Comparison of ENCODE assay signal across 8 cellular contexts in the genomic region with DNA sequence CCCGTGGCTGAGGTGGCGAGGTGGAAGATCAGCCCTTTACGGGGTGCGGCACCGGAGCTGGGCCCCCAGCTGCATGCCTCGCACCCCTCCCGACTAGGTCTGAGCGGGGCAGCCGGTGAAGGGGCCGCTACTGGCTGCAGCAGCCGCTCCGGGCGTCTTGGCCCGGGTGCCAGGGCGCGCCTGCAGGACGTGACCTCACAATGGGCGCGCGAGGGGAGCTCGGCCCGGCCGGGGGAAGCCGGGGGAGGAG. TPM values are rescaled to one million over a fixed set of nuclear protein-coding genes. Genes with fewer than 3 reads are reported as not detected.
DNase-seq lines count a peak whose midpoint lies in the region; ATAC-seq and TF ChIP-seq lines count a peak whose summit lies in the region.

No MANE protein-coding gene starts in this region.

- no peaks in the 10 kb centered on the region for H3K9me2 ChIP-seq in OCI-LY7 (ENCODE audit: insufficient read depth, low read length)

- H3K79me2 ChIP-seq in OCI-LY7 (ENCODE audit: insufficient read depth, low read depth, low read length) = peaks cover 94% of the 10 kb centered on the region

- H2AFZ ChIP-seq in OCI-LY7 (ENCODE audit: low read length) = peak overlapping the region; percentile 92; the same call in 1 of the 2 replicates

- H3K27me3 Mint-ChIP-seq in effector memory CD8-positive, alpha-beta T cell = no peaks in the 10 kb centered on the region
- H3K27me3 Mint-ChIP-seq in neural crest cell (ENCODE audit: low read depth) = no peaks in the 10 kb centered on the region

- peaks cover 39% of the 10 kb centered on the region for H4K20me1 ChIP-seq in OCI-LY7 (ENCODE audit: insufficient read depth, low read length)

- H3K27ac ChIP-seq in OCI-LY7 (ENCODE audit: low read depth, low read length, poor library complexity, severe bottlenecking) = peak overlapping the region; percentile 71

- peak overlapping the region; percentile 88 for H3K4me2 ChIP-seq in OCI-LY7 (ENCODE audit: low read length)

- H3K27ac Mint-ChIP-seq in effector memory CD8-positive, alpha-beta T cell = peak overlapping the region; percentile 94
- peak overlapping the region; percentile 95 for H3K27ac Mint-ChIP-seq in neural crest cell (ENCODE audit: unreplicated experiment)

- CTCF ChIA-PET in AG04449 (lab: Yijun Ruan, JAX) = interaction anchor here (0.7 to 8.2 kb wide), 6 partner anchors 9 to 46 kb away, joined by 3 to 79 read pairs (median 4); no protein-coding TSS in a partner anchor
- CTCF ChIA-PET in OCI-LY7 (lab: Charles Lee; ENCODE audit: unreplicated experiment) = interaction anchor here (1.2 to 1.4 kb wide), 2 partner anchors 34 to 128 kb away, joined by 3 to 4 read pairs; no protein-coding TSS in a partner anchor

- H3K4me3 ChIP-seq in AG04449 (ENCODE audit: low read depth, low read length) (peak overlapping the region; percentile 67), OCI-LY7 (ENCODE audit: low read depth, low read length, poor library complexity, severe bottlenecking) (peak overlapping the region; percentile 86)

- H3K9me3 ChIP-seq in OCI-LY7 (ENCODE audit: low read length) = no peaks in the 10 kb centered on the region

- TF ChIP-seq CTCF in AG04449 (IDR thresholded peaks at IDR 0.05; ENCODE audit: insufficient read depth, low read length, missing control alignments) = no peak
- TF ChIP-seq CTCF in OCI-LY7 (conservative IDR thresholded peaks at IDR 0.05; ENCODE audit: low read length) = no peak
- TF ChIP-seq CTCF in neural crest cell (conservative IDR thresholded peaks at IDR 0.05) = no peak

- DNase-seq in AG04449 (ENCODE audit: low read depth, low spot score) (no peak), OCI-LY7 (ENCODE audit: low spot score) (peak; percentile 57), neural crest cell (ENCODE audit: low read depth, low spot score) (no peak), NCI-H2196 (lab: John Stamatoyannopoulos, UW; ENCODE audit: unreplicated experiment) (no peak), iPS-NIHi11 (ENCODE audit: low spot score) (no peak)
- DNase-seq in effector memory CD8-positive, alpha-beta T cell = no peak
- DNase-seq in central memory CD4-positive, alpha-beta T cell = no peak

- intact Hi-C loops in OCI-LY7 (cut with micrococcal nuclease; ENCODE audit: unreplicated experiment) = loop anchor here (5.0 to 10.0 kb wide), 5 partner anchors 45 to 353 kb away; a partner anchor contains a TSS

- peak; percentile 28 for ATAC-seq in GM21367 (IDR thresholded peaks at IDR 0.05; ENCODE audit: unreplicated experiment)
- ATAC-seq in effector memory CD8-positive, alpha-beta T cell (replicated peaks) = no peak

- peaks cover 38 to 42% of the 10 kb centered on the region in 2 donors for H3K4me1 Mint-ChIP-seq in effector memory CD8-positive, alpha-beta T cell (ENCODE audit: low read depth in 2 of 2)
- peaks cover 49% of the 10 kb centered on the region for H3K4me1 Mint-ChIP-seq in neural crest cell

- peaks cover 42% of the 10 kb centered on the region for H3K36me3 ChIP-seq in OCI-LY7 (ENCODE audit: insufficient read depth, low read length)

- no TSS peak for BruUV-seq in OCI-LY7 (replicated peaks; lab: Mats Ljungman, UMichigan)

- H3K4me3 Mint-ChIP-seq in effector memory CD8-positive, alpha-beta T cell = peak overlapping the region; percentile 95 to 98
- H3K4me3 Mint-ChIP-seq in neural crest cell = peak overlapping the region; percentile 95

- H3K9me3 Mint-ChIP-seq in effector memory CD8-positive, alpha-beta T cell = no peaks in the 10 kb centered on the region
- no peaks in the 10 kb centered on the region for H3K9me3 Mint-ChIP-seq in neural crest cell

- peaks cover 42% of the 10 kb centered on the region for H3K4me1 ChIP-seq in OCI-LY7 (ENCODE audit: insufficient read depth, low read length, poor library complexity, severe bottlenecking)

- peaks cover 51% of the 10 kb centered on the region for H3K36me3 Mint-ChIP-seq in effector memory CD8-positive, alpha-beta T cell (ENCODE audit: insufficient read depth)
- H3K36me3 Mint-ChIP-seq in neural crest cell (ENCODE audit: low read depth) = peaks cover 11% of the 10 kb centered on the region

- POLR2A ChIA-PET in AG04449 (lab: Yijun Ruan, JAX) (interaction anchor here (0.7 to 2.0 kb wide), 2 partner anchors 10 to 58 kb away, joined by 3 to 10 read pairs; no protein-coding TSS in a partner anchor), OCI-LY7 (lab: Charles Lee) (interaction anchor here (1.0 kb wide), 2 partner anchors 32 to 65 kb away, joined by 3 to 4 read pairs; no protein-coding TSS in a partner anchor)

RNA-seq across cellular contexts. Expression of a gene that starts 0.4 kb away (rescaled TPM):
- 26.1 and 29.2 TPM in 2 replicates for total RNA-seq in OCI-LY7 (2014; rRNA removed; shearing (Covaris generic))
- total RNA-seq in OCI-LY7 (2022) (36.3 and 38.7 TPM in 2 replicates), neural crest cell (32.1 and 33.5 TPM in 2 replicates)

RNA-seq across cellular contexts. Expression of a gene that starts 0.7 kb away (rescaled TPM):
- total RNA-seq in OCI-LY7 (2014; rRNA removed; shearing (Covaris generic)) = 18.2 and 18.7 TPM in 2 replicates
- total RNA-seq in OCI-LY7 (2022) (33.0 and 38.9 TPM in 2 replicates), neural crest cell (33.7 and 37.2 TPM in 2 replicates)

RNA-seq across cellular contexts. Expression of a gene that starts 33.1 kb away (rescaled TPM):
- 16.7 and 17.1 TPM in 2 replicates for total RNA-seq in OCI-LY7 (2014; rRNA removed; shearing (Covaris generic))
- total RNA-seq in OCI-LY7 (2022) (11.2 and 13.1 TPM in 2 replicates), neural crest cell (10.9 and 12.5 TPM in 2 replicates)

RNA-seq across cellular contexts. Expression of a gene that starts 39.4 kb away (rescaled TPM):
- 0.57 and 0.82 TPM in 2 replicates for total RNA-seq in OCI-LY7 (2014; rRNA removed; shearing (Covaris generic))
- total RNA-seq in OCI-LY7 (2022) (3.0 and 3.2 TPM in 2 replicates), neural crest cell (961 and 996 TPM in 2 replicates)
